8 cellular contexts compared by ENCODE assay signal in the genomic region with DNA sequence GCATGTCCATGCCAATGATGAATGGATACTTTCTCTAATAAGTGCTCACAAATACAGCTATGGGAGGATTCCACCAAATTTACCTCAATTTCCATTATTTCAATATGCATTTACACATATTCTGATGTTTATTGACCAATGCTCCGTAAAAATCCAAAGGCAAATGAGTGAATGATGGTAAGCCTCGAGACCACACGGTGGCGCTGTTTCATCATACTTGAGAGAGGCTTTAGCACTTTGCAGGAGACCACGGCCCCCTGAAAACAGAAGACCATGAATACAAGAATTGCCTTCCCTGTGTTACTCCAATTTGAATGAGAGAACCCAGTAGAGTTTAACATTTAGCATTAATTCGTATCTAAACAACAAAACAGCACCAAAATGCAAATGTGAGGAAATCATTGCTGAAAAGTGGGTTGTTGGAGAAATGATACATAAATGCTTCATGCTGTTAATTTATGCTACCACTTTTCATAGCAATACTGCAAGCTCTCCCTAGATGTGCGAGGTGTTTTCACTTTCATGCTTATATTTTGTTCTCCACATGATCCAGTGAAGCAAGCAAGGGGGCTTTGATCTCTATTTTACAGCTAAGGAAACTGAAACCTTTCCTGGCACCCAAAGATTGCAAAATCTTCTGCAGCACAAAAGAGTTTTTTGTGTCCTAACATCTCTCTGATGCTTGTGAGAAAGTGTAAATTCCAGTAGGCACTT. TPM values are rescaled to one million over a fixed set of nuclear protein-coding genes. Genes with fewer than 3 reads are reported as not detected.
A peak's percentile ranks its signal among the peaks of the same experiment; 100 is the strongest.
DNase-seq lines count a peak whose midpoint lies in the region; ATAC-seq and TF ChIP-seq lines count a peak whose summit lies in the region.

No MANE protein-coding gene starts in this region.

- peak; percentile 68 for TF ChIP-seq CTCF in foreskin fibroblast (IDR thresholded peaks at IDR 0.05; ENCODE audit: low read depth, low read length)
- peak in 2 of 3 donors; percentile 50 to 80 for TF ChIP-seq CTCF in omental fat pad (IDR thresholded peaks at IDR 0.05)
- TF ChIP-seq CTCF in tibial artery (IDR thresholded peaks at IDR 0.05): peak; percentile 73 to 80

- H3K27ac ChIP-seq in tibial artery: no peak overlapping the region

- H3K27me3 ChIP-seq in tibial artery: no peaks in the 10 kb centered on the region

- no peaks in the 10 kb centered on the region for H3K9me3 Mint-ChIP-seq in activated T-helper 2 cell treated with anti-CD3 and anti-CD28 coated beads, Interferon-gamma antibody, Interleukin-2, Interleukin-4, amounts not matched to agents 10 μg/mL and 5 μg/mL and 100 μg/mL, durations not matched to agents 14 hours and 24 hours and 36 hours

- ATAC-seq in omental fat pad (ENCODE audit: low FRiP score) (no peak), HG03196 (IDR thresholded peaks at IDR 0.05; ENCODE audit: unreplicated experiment) (no peak)

- intact Hi-C loops in activated T-helper 2 cell treated with anti-CD3 and anti-CD28 coated beads, Interferon-gamma antibody, Interleukin-2, Interleukin-4, amounts not matched to agents 10 μg/mL and 5 μg/mL and 100 μg/mL, durations not matched to agents 14 hours and 24 hours and 36 hours (cut with micrococcal nuclease): loop anchor here (1.0 kb wide), 2 partner anchors 181 to 486 kb away; no protein-coding TSS in a partner anchor
- intact Hi-C loops in tibial artery (cut with DNase I; ENCODE audit: low total_unique reads): loop anchor here (5.0 kb wide), 1 partner anchor 485 kb away; no protein-coding TSS in a partner anchor

- DNase-seq in GF-D8 (lab: John Stamatoyannopoulos, UW): peak; percentile 33
- DNase-seq in Kasumi-1 (lab: John Stamatoyannopoulos, UW): peak; percentile 68 to 77
- peak; percentile 70 for DNase-seq in RKO (ENCODE audit: low spot score)
- DNase-seq in activated T-helper 2 cell treated with anti-CD3 and anti-CD28 coated beads, Interferon-gamma antibody, Interleukin-2, Interleukin-4, amounts not matched to agents 10 μg/mL and 5 μg/mL and 100 μg/mL, durations not matched to agents 14 hours and 24 hours and 36 hours (ENCODE audit: low spot score): peak; percentile 21
- DNase-seq in foreskin fibroblast: peak; percentile 57 to 88
- DNase-seq in omental fat pad (ENCODE audit: low spot score): peak; percentile 85
- peak in 1 of 2 donors; percentile 66 for DNase-seq in tibial artery

- H3K4me1 Mint-ChIP-seq in activated T-helper 2 cell treated with anti-CD3 and anti-CD28 coated beads, Interferon-gamma antibody, Interleukin-2, Interleukin-4, amounts not matched to agents 10 μg/mL and 5 μg/mL and 100 μg/mL, durations not matched to agents 14 hours and 24 hours and 36 hours (ENCODE audit: low read depth): peaks cover 5% of the 10 kb centered on the region

- H3K4me3 Mint-ChIP-seq in activated T-helper 2 cell treated with anti-CD3 and anti-CD28 coated beads, Interferon-gamma antibody, Interleukin-2, Interleukin-4, amounts not matched to agents 10 μg/mL and 5 μg/mL and 100 μg/mL, durations not matched to agents 14 hours and 24 hours and 36 hours (ENCODE audit: low read depth): no peak overlapping the region

- H3K4me1 ChIP-seq in tibial artery: peaks cover 0 to 18% (median 7%) of the 10 kb centered on the region in 4 donors

- no peaks in the 10 kb centered on the region for H3K36me3 ChIP-seq in tibial artery

- H3K4me3 ChIP-seq in foreskin fibroblast (ENCODE audit: low read depth in 1 of 2, low read length in 2 of 2): no peak overlapping the region
- no peak overlapping the region for H3K4me3 ChIP-seq in tibial artery

- no peaks in the 10 kb centered on the region for H3K9me3 ChIP-seq in tibial artery

- H3K27ac Mint-ChIP-seq in activated T-helper 2 cell treated with anti-CD3 and anti-CD28 coated beads, Interferon-gamma antibody, Interleukin-2, Interleukin-4, amounts not matched to agents 10 μg/mL and 5 μg/mL and 100 μg/mL, durations not matched to agents 14 hours and 24 hours and 36 hours: no peak overlapping the region

- peaks cover 29% of the 10 kb centered on the region for H3K27me3 Mint-ChIP-seq in activated T-helper 2 cell treated with anti-CD3 and anti-CD28 coated beads, Interferon-gamma antibody, Interleukin-2, Interleukin-4, amounts not matched to agents 10 μg/mL and 5 μg/mL and 100 μg/mL, durations not matched to agents 14 hours and 24 hours and 36 hours (ENCODE audit: low read depth)

- H3K36me3 Mint-ChIP-seq in activated T-helper 2 cell treated with anti-CD3 and anti-CD28 coated beads, Interferon-gamma antibody, Interleukin-2, Interleukin-4, amounts not matched to agents 10 μg/mL and 5 μg/mL and 100 μg/mL, durations not matched to agents 14 hours and 24 hours and 36 hours (ENCODE audit: low read depth): no peaks in the 10 kb centered on the region

RNA-seq across cellular contexts. Expression of a gene that starts 35.4 kb away (rescaled TPM):
- not detected in 2 replicates for total RNA-seq in activated T-helper 2 cell treated with anti-CD3 and anti-CD28 coated beads, Interferon-gamma antibody, Interleukin-2, Interleukin-4, amounts not matched to agents 10 μg/mL and 5 μg/mL and 100 μg/mL, durations not matched to agents 14 hours and 24 hours and 36 hours
- 10 to 100 TPM in 1 of 4 donors, 1 to 10 TPM in 2, under 1 TPM in 1; 0.84 to 15.1 (median 4.7) TPM for total RNA-seq in omental fat pad
